ENCODE assay signal across 8 cellular contexts in the genomic region with DNA sequence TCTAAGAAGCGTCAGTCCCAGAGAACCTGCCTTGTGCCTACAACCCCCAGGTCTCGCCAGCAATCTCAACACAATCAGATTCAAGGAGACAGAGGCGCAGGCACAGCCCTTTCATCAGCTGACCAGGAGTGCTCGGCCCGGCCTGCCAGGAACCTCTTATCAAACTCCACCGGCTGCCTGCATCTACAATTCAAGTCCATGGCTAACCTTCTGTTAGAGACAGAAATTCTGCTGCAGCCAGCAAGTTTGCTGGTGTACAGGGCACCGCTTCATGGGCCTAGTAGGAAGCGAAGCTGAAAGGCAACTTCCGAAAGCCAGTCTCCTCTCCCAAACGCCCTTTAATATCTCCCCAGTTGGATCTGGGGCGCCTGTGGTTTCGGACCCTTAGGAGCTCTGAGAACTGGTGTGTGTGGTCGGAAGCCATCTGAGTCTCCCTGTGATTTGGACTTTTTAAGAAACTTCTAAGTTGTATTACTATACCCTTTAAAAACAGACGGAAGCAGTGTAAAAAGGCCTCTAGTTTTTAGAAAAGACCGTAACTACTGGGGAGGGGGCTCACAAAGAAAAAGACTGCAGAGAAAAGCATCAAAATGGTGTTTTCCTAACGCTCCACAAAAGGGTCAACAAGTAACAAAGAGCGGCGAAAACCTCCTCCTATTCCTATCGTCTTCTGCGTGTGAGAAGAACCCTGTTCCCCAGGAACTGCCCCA. TPM values are rescaled to one million over a fixed set of nuclear protein-coding genes. Genes with fewer than 3 reads are reported as not detected.
A peak's percentile ranks its signal among the peaks of the same experiment; 100 is the strongest.
DNase-seq lines count a peak whose midpoint lies in the region; ATAC-seq and TF ChIP-seq lines count a peak whose summit lies in the region.

No MANE protein-coding gene starts in this region.

- H2AFZ ChIP-seq in ACC112 (ENCODE audit: low read length, unreplicated experiment) = no peak overlapping the region

- peaks cover 53% of the 10 kb centered on the region for H3K79me2 ChIP-seq in ACC112 (ENCODE audit: control insufficient read depth, insufficient read depth, low read length, unreplicated experiment)

- TF ChIP-seq POLR2A in lower leg skin (IDR thresholded peaks at IDR 0.05) = no peak

- ATAC-seq in HG03135 (IDR thresholded peaks at IDR 0.05; ENCODE audit: unreplicated experiment) (peak; percentile 0), SK-N-SH treated with all-trans-retinoic acid at 6 μM for 48 hours (peak; percentile 26), GM19328 (IDR thresholded peaks at IDR 0.05; ENCODE audit: unreplicated experiment) (no peak)

- peaks cover 51% of the 10 kb centered on the region for H3K4me1 Mint-ChIP-seq in dendritic cell treated with granulocyte-macrophage colony-stimulating factor and Interleukin-4, amounts not matched to agents 40 ng/mL and 50 ng/mL, for 4 days (ENCODE audit: low read depth)

- H3K27ac ChIP-seq in ACC112 (ENCODE audit: low read depth, low read length) (no peak overlapping the region), thymus (ENCODE audit: low read depth) (peak overlapping the region; percentile 98)

- peaks cover 17% of the 10 kb centered on the region for H3K4me1 ChIP-seq in ACC112 (ENCODE audit: control insufficient read depth, insufficient read depth, low read length, unreplicated experiment)
- peaks cover 36% of the 10 kb centered on the region for H3K4me1 ChIP-seq in thymus (ENCODE audit: control insufficient read depth, insufficient read depth, low read length)

- peaks cover 54% of the 10 kb centered on the region for H3K36me3 Mint-ChIP-seq in dendritic cell treated with granulocyte-macrophage colony-stimulating factor and Interleukin-4, amounts not matched to agents 40 ng/mL and 50 ng/mL, for 4 days (ENCODE audit: low read depth)

- H3K9me3 ChIP-seq in thymus (ENCODE audit: control insufficient read depth) = no peaks in the 10 kb centered on the region

- peak overlapping the region; percentile 81 for H3K4me3 ChIP-seq in ACC112 (ENCODE audit: low read depth, low read length)
- H3K4me3 ChIP-seq in lower leg skin (ENCODE audit: low read depth, poor library complexity, severe bottlenecking) = peak overlapping the region; percentile 67
- H3K4me3 ChIP-seq in thymus (ENCODE audit: low read length) = peak overlapping the region; percentile 93

- intact Hi-C loops in dendritic cell treated with granulocyte-macrophage colony-stimulating factor and Interleukin-4, amounts not matched to agents 40 ng/mL and 50 ng/mL, for 4 days (cut with micrococcal nuclease) = loop anchor here (1.0 to 5.0 kb wide), 2 partner anchors 35 to 52 kb away; no protein-coding TSS in a partner anchor
- intact Hi-C loops in lower leg skin (cut with DNase I; ENCODE audit: low total_unique reads) = no loop called here

- DNase-seq in lower leg skin (ENCODE audit: low spot score in 2 of 2) (peak in 1 of 2 donors; percentile 86), AG20443 (ENCODE audit: low spot score) (no peak)

- no peaks in the 10 kb centered on the region for H3K36me3 ChIP-seq in ACC112 (ENCODE audit: insufficient read depth, low read length)
- peaks cover 10% of the 10 kb centered on the region for H3K36me3 ChIP-seq in thymus (ENCODE audit: control insufficient read depth, insufficient read depth)

- no peaks in the 10 kb centered on the region for H3K27me3 ChIP-seq in ACC112 (ENCODE audit: insufficient read depth, low read length)
- no peaks in the 10 kb centered on the region for H3K27me3 ChIP-seq in thymus (ENCODE audit: control insufficient read depth, insufficient read depth)

- 16 to 20% methylated on average over 20 of the region's 20 CpGs for WGBS in lower leg skin, 2 donors
- 27% methylated on average over 20 of the region's 20 CpGs for WGBS in thymus

- H3K9me3 Mint-ChIP-seq in dendritic cell treated with granulocyte-macrophage colony-stimulating factor and Interleukin-4, amounts not matched to agents 40 ng/mL and 50 ng/mL, for 4 days = no peaks in the 10 kb centered on the region

- no peak for TF ChIP-seq CTCF in lower leg skin (IDR thresholded peaks at IDR 0.05)

- peak overlapping the region; percentile 96 for H3K4me3 Mint-ChIP-seq in dendritic cell treated with granulocyte-macrophage colony-stimulating factor and Interleukin-4, amounts not matched to agents 40 ng/mL and 50 ng/mL, for 4 days

- H3K27me3 Mint-ChIP-seq in dendritic cell treated with granulocyte-macrophage colony-stimulating factor and Interleukin-4, amounts not matched to agents 40 ng/mL and 50 ng/mL, for 4 days = no peaks in the 10 kb centered on the region

- peak overlapping the region; percentile 90 for H3K27ac Mint-ChIP-seq in dendritic cell treated with granulocyte-macrophage colony-stimulating factor and Interleukin-4, amounts not matched to agents 40 ng/mL and 50 ng/mL, for 4 days

TF ChIP-seq in SK-N-SH treated with all-trans-retinoic acid at 6 μM for 48 hours, 23 proteins besides CTCF, POLR2A, EP300 and RAD21:
- no peak for TF ChIP-seq OSR1 (CRISPR knock-in tag; IDR thresholded peaks at IDR 0.05)

RNA-seq across cellular contexts. Expression of gene EZR, which starts 1.7 kb away (rescaled TPM):
- 100 to 1,000 TPM; 200 to 235 (median 212) TPM for total RNA-seq in lower leg skin
- polyA plus RNA-seq in thymus = 165 TPM
